ENCODE assay signal across 20 cellular contexts in the genomic region with DNA sequence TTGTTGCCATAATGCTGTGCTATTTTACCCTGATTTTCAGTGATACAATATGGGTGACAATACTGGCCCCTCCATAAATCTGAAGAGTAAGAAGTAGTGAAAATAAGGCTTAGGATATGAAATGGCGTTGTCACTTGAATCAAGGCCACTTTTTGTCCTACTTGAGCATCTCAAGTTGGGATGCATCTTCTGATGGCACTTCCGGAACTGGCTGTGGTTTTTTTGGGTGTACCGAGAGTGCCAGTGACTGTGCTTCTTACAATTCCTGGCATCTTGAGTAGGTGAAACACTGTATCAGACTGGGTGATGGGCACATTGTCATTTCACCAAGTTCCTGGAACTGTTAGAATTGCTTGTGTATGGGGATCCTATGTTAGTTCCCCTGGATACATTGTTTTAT.
"Had no signal": no experiment of that assay in that cellular context is flagged by ENCODE, and none has a peak within 500 bp of the region (broad histone marks: within the 10 kb centered on the region; RNA-seq: fewer than 3 reads in every experiment).

No MANE protein-coding gene starts in this region.

- H3K27me3 ChIP-seq: heart right ventricle, neural progenitor cell, ovary, testis had no signal

- H3K4me2 ChIP-seq: neural progenitor cell had no signal

- H2AFZ ChIP-seq: neural progenitor cell had no signal

- H3K9me3 ChIP-seq: heart right ventricle, lower lobe of right lung, ovary, testis had no signal

- H3K27ac ChIP-seq: neural progenitor cell had no signal

- DNase-seq: activated CD4-positive, alpha-beta T cell treated with anti-CD3 and anti-CD28 coated beads, Interleukin-2, amount 10 ng/mL, durations not matched to agents 24 days and 14 days; activated CD4-positive, CD25-positive, alpha-beta regulatory T cell; activated CD8-positive, alpha-beta T cell treated with anti-CD3 and anti-CD28 coated beads, Interleukin-2, amount 10 ng/mL, durations not matched to agents 7 days and 5 days; activated gamma-delta T cell treated with Interleukin-2 at 50 U/mL for 16 hours; amniotic stem cell; central memory CD4-positive, alpha-beta T cell; effector CD4-positive, alpha-beta T cell; foreskin melanocyte; heart right ventricle; lower lobe of right lung; naive B cell; ovary; stimulated activated CD4-positive, alpha-beta T cell treated with anti-CD3 and anti-CD28 coated beads, Interleukin-15, amount 100 ng/mL, for 24 hours; stimulated activated CD4-positive, alpha-beta T cell treated with anti-CD3 and anti-CD28 coated beads, Interleukin-4, amount 100 ng/mL, for 1 hour; stimulated activated naive CD8-positive, alpha-beta T cell treated with anti-CD3 and anti-CD28 coated beads, Interleukin-15, Interleukin-2, amounts not matched to agents 100 U/mL and 50 U/mL, for 24 hours; T-helper 2 cell; testis had no signal

- ATAC-seq: activated CD8-positive, alpha-beta T cell treated with anti-CD3 and anti-CD28 coated beads, Interleukin-2, amount 10 ng/mL, durations not matched to agents 7 days and 5 days; heart right ventricle; lower lobe of right lung; stimulated activated naive CD8-positive, alpha-beta T cell treated with anti-CD3 and anti-CD28 coated beads, Interleukin-15, Interleukin-2, amounts not matched to agents 100 U/mL and 50 U/mL, for 24 hours had no signal

- H3K9ac ChIP-seq: neural progenitor cell had no signal

- H3K36me3 ChIP-seq: neural progenitor cell, ovary had no signal

- H3K4me3 ChIP-seq: coronary artery, heart right ventricle, lower lobe of right lung, neural progenitor cell, ovary, skin epidermis, testis had no signal

- H3K4me1 ChIP-seq: neural progenitor cell had no signal
